2 cellular contexts compared by ENCODE assay signal in the genomic region with DNA sequence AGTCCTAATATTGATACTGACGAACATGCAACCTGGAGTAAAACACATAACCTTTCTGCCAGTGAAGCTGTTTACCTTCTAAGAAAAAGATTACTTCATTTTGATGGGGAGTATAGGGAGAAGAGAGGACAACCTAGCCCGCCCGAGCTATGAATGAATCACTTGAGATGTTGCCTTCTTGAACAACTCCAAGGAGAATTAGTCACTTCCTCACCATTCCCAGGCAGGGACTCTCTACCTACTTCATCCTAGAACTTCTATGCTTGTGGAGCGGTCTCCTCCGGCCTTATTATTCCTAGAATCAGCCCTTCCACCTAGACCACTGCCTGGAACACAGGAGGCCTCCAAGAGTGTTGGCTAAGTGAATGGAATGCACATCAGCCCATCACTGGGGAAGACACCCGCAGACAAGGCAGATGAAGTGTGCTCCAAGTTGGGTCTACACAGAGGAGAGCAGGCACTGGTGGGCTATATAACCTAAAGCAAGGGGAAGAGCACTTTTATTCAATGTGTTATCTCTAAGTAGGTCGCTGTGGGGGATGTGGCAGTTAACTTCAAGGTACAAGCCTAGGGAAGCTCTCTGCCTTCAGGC.
TF ChIP-seq lines count a peak whose summit lies in the region.

No MANE protein-coding gene starts in this region.

TF ChIP-seq in IMR-90, 13 proteins besides CTCF, POLR2A, EP300 and RAD21 (continued from another document):
- 0 out of 2 replicates have a peak, but pooled peaks have one; percentile 17 for TF ChIP-seq CEBPB (IDR thresholded peaks at IDR 0.05; ENCODE audit: low read depth, low read length)
TF ChIP-seq in IMR-90: peak in this region for 2.

TF ChIP-seq in GM23338, 12 proteins besides CTCF, POLR2A, EP300 and RAD21 (continued from another document):
- TF ChIP-seq, protein P1, sequence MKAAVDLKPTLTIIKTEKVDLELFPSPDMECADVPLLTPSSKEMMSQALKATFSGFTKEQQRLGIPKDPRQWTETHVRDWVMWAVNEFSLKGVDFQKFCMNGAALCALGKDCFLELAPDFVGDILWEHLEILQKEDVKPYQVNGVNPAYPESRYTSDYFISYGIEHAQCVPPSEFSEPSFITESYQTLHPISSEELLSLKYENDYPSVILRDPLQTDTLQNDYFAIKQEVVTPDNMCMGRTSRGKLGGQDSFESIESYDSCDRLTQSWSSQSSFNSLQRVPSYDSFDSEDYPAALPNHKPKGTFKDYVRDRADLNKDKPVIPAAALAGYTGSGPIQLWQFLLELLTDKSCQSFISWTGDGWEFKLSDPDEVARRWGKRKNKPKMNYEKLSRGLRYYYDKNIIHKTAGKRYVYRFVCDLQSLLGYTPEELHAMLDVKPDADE (IDR thresholded peaks at IDR 0.05), result no peak
